2 cellular contexts compared by ENCODE assay signal in genomic region chr9:10208691-10209069, GRCh38.
TF ChIP-seq lines count a peak whose summit lies in the region.

No MANE protein-coding gene starts in this region.

TF ChIP-seq in liver, 16 proteins besides CTCF, POLR2A, EP300 and RAD21 (continued from another document):
- no peak for TF ChIP-seq ATF3 (IDR thresholded peaks at IDR 0.05)
- TF ChIP-seq NR2F2 (IDR thresholded peaks at IDR 0.05) = no peak
- no peak for TF ChIP-seq ZBTB33 (IDR thresholded peaks at IDR 0.05)
- no peak for TF ChIP-seq RXRA (IDR thresholded peaks at IDR 0.05)
- TF ChIP-seq FOXA2 (IDR thresholded peaks at IDR 0.05) = no peak

TF ChIP-seq in HepG2, 621 proteins besides CTCF, POLR2A, EP300 and RAD21 (continued from another document):
- no peak for TF ChIP-seq ZNF296 (CRISPR knock-in tag; conservative IDR thresholded peaks at IDR 0.05)
- no peak for TF ChIP-seq GZF1 (CRISPR knock-in tag; IDR thresholded peaks at IDR 0.05)
- no peak for TF ChIP-seq MED13 (CRISPR knock-in tag; IDR thresholded peaks at IDR 0.05)
- TF ChIP-seq ZNF790 (CRISPR knock-in tag; IDR thresholded peaks at IDR 0.05; ENCODE audit: borderline replicate concordance) = no peak
- TF ChIP-seq STAG1 (CRISPR knock-in tag; IDR thresholded peaks at IDR 0.05) = no peak
- no peak for TF ChIP-seq PPARG (CRISPR knock-in tag; conservative IDR thresholded peaks at IDR 0.05)
- no peak for TF ChIP-seq MATR3 (CRISPR knock-in tag; IDR thresholded peaks at IDR 0.05)
- no peak for TF ChIP-seq ZNF775 (CRISPR knock-in tag; IDR thresholded peaks at IDR 0.05; ENCODE audit: borderline replicate concordance)
- no peak for TF ChIP-seq TCF12 (IDR thresholded peaks at IDR 0.05)
- no peak for TF ChIP-seq TCF12 (CRISPR knock-in tag; IDR thresholded peaks at IDR 0.05)
- no peak for TF ChIP-seq ERF (CRISPR knock-in tag; IDR thresholded peaks at IDR 0.05)
